24 cellular contexts compared by ENCODE assay signal in the genomic region with DNA sequence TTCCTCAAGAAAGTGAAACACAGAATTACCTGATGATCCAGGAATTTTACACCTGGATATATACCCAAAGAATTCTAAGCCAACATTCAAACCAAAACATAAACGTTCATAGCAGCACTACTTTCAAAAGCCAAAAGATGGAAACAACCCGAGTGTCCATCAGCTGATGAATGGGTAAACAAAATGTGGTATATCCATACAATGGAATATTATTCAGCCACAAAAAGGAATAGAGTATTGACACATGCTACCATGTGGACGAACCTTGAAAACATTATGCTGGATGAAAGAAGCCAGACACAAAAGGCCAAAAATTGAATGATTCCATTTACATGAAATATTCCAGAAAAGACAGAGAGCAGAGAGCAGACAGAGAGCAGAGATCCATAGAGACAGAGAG. TPM values are rescaled to one million over a fixed set of nuclear protein-coding genes. Genes with fewer than 3 reads are reported as not detected.
DNase-seq lines count a peak whose midpoint lies in the region; ATAC-seq and TF ChIP-seq lines count a peak whose summit lies in the region.
"Had no signal": no experiment of that assay in that cellular context is flagged by ENCODE, and none has a peak within 500 bp of the region (broad histone marks: within the 10 kb centered on the region; RNA-seq: fewer than 3 reads in every experiment).

No MANE protein-coding gene starts in this region.

- H3K4me3 Mint-ChIP-seq in activated naive CD8-positive, alpha-beta T cell = no peak overlapping the region
- H3K4me3 Mint-ChIP-seq in activated naive CD8-positive, alpha-beta T cell treated with anti-CD3 and anti-CD28 coated beads for 36 hours = no peak overlapping the region
- H3K4me3 Mint-ChIP-seq in activated B cell treated with CpG ODN at 0.5 μM for 24 hours (no peak overlapping the region), endodermal cell (no peak overlapping the region)
- H3K4me3 Mint-ChIP-seq in activated naive CD4-positive, alpha-beta T cell treated with anti-CD3 and anti-CD28 coated beads, Interleukin-2, amount 10 ng/mL, durations not matched to agents 7 days and 5 days = no peak overlapping the region
- H3K4me3 Mint-ChIP-seq: HFFc6, neural crest cell had no signal

- H3K4me1 ChIP-seq in endodermal cell (ENCODE audit: control insufficient read depth, insufficient read depth, low read length) (no peaks in the 10 kb centered on the region), PC-3 (ENCODE audit: insufficient read depth, low read length) (peaks cover 21% of the 10 kb centered on the region)

- H3K27me3 Mint-ChIP-seq in activated naive CD8-positive, alpha-beta T cell = no peaks in the 10 kb centered on the region
- no peaks in the 10 kb centered on the region for H3K27me3 Mint-ChIP-seq in activated naive CD8-positive, alpha-beta T cell treated with anti-CD3 and anti-CD28 coated beads for 36 hours
- H3K27me3 Mint-ChIP-seq in activated B cell treated with CpG ODN at 0.5 μM for 24 hours (no peaks in the 10 kb centered on the region), endodermal cell (ENCODE audit: insufficient read depth) (no peaks in the 10 kb centered on the region)
- H3K27me3 Mint-ChIP-seq in activated naive CD4-positive, alpha-beta T cell treated with anti-CD3 and anti-CD28 coated beads, Interleukin-2, amount 10 ng/mL, durations not matched to agents 7 days and 5 days = no peaks in the 10 kb centered on the region
- H3K27me3 Mint-ChIP-seq: progenitor cell of endocrine pancreas had no signal

- H3K27ac Mint-ChIP-seq in activated naive CD8-positive, alpha-beta T cell = peak overlapping the region; percentile 87
- H3K27ac Mint-ChIP-seq in activated naive CD8-positive, alpha-beta T cell treated with anti-CD3 and anti-CD28 coated beads for 36 hours = no peak overlapping the region
- H3K27ac Mint-ChIP-seq in activated B cell treated with CpG ODN at 0.5 μM for 24 hours (peak overlapping the region; percentile 81), endodermal cell (no peak overlapping the region)
- H3K27ac Mint-ChIP-seq in activated naive CD4-positive, alpha-beta T cell treated with anti-CD3 and anti-CD28 coated beads, Interleukin-2, amount 10 ng/mL, durations not matched to agents 7 days and 5 days = no peak overlapping the region
- H3K27ac Mint-ChIP-seq: HFFc6, progenitor cell of endocrine pancreas had no signal

- H3K79me2 ChIP-seq in PC-3 (ENCODE audit: low read length) = no peaks in the 10 kb centered on the region; the same call in 1 of the 2 replicates

- no peak overlapping the region for H2AFZ ChIP-seq in PC-3 (ENCODE audit: low read length)

- 66% methylated on average over 2 of the region's 3 CpGs; no CpG with 5 or more reads in 1 of the 2 experiments for WGBS in endodermal cell (ENCODE audit: insufficient coverage in 1 of 2, insufficient read length in 1 of 2), 2 experiments

- CTCF ChIA-PET in activated B cell treated with CpG ODN at 0.5 μM for 24 hours (lab: Charles Lee) (interaction anchor here (1.5 to 2.4 kb wide), 2 partner anchors 27 to 158 kb away, joined by 3 to 11 read pairs; no protein-coding TSS in a partner anchor), PC-3 (lab: Charles Lee) (no interaction called here)
- CTCF ChIA-PET in activated naive CD4-positive, alpha-beta T cell treated with anti-CD3 and anti-CD28 coated beads, Interleukin-2, amount 10 ng/mL, durations not matched to agents 7 days and 5 days (lab: Charles Lee) = no interaction called here

- no peak for ATAC-seq in activated B cell treated with CpG ODN at 0.5 μM for 24 hours (ENCODE audit: low read depth)
- ATAC-seq in GM19467 (IDR thresholded peaks at IDR 0.05; ENCODE audit: unreplicated experiment) = no peak
- no peak for ATAC-seq in PC-3
- ATAC-seq: left ventricle myocardium superior had no signal

- peaks cover 4% of the 10 kb centered on the region for H3F3A ChIP-seq in PC-3 (ENCODE audit: low read length, unreplicated experiment)

- intact Hi-C loops in activated B cell treated with CpG ODN at 0.5 μM for 24 hours (cut with micrococcal nuclease) = loop anchor here (5.0 kb wide), 1 partner anchor 35 kb away; no protein-coding TSS in a partner anchor
- intact Hi-C loops in PC-3 (cut with micrococcal nuclease) = no loop called here

- H3K9ac ChIP-seq in endodermal cell (ENCODE audit: extremely low read depth, low read length, poor library complexity, severe bottlenecking) = no peak overlapping the region
- no peak overlapping the region for H3K9ac ChIP-seq in PC-3 (ENCODE audit: low read length)

- H3K27me3 ChIP-seq in endodermal cell (ENCODE audit: control insufficient read depth, insufficient read depth, low read length, poor library complexity, severe bottlenecking) (no peaks in the 10 kb centered on the region), PC-3 (ENCODE audit: low read length) (no peaks in the 10 kb centered on the region)
- H3K27me3 ChIP-seq: esophagus muscularis mucosa, testis had no signal

- no peak for TF ChIP-seq CTCF in activated B cell treated with CpG ODN at 0.5 μM for 24 hours (IDR thresholded peaks at IDR 0.05)
- no peak for TF ChIP-seq CTCF in endodermal cell (conservative IDR thresholded peaks at IDR 0.05)
- no peak for TF ChIP-seq CTCF in PC-3 (conservative IDR thresholded peaks at IDR 0.05; ENCODE audit: low read depth, low read length)

- peaks cover 71% of the 10 kb centered on the region for H3K4me1 Mint-ChIP-seq in activated naive CD8-positive, alpha-beta T cell (ENCODE audit: low read depth)
- peaks cover 74% of the 10 kb centered on the region for H3K4me1 Mint-ChIP-seq in activated naive CD8-positive, alpha-beta T cell treated with anti-CD3 and anti-CD28 coated beads for 36 hours
- H3K4me1 Mint-ChIP-seq in activated B cell treated with CpG ODN at 0.5 μM for 24 hours (peaks cover 75% of the 10 kb centered on the region), endodermal cell (peaks cover 12% of the 10 kb centered on the region)
- H3K4me1 Mint-ChIP-seq in activated naive CD4-positive, alpha-beta T cell treated with anti-CD3 and anti-CD28 coated beads, Interleukin-2, amount 10 ng/mL, durations not matched to agents 7 days and 5 days = peaks cover 70% of the 10 kb centered on the region

- H3K9me3 ChIP-seq in endodermal cell (ENCODE audit: control insufficient read depth, low read length) (peaks cover 14% of the 10 kb centered on the region), PC-3 (ENCODE audit: low read length) (no peaks in the 10 kb centered on the region)
- H3K9me3 ChIP-seq: testis had no signal

- DNase-seq in activated naive CD8-positive, alpha-beta T cell treated with anti-CD3 and anti-CD28 coated beads for 36 hours = no peak
- DNase-seq in activated B cell treated with CpG ODN at 0.5 μM for 24 hours = no peak
- no peak for DNase-seq in endodermal cell
- no peak for DNase-seq in GM19238 (ENCODE audit: insufficient read length, low spot score)
- no peak for DNase-seq in PC-3
- no peak for DNase-seq in activated naive CD4-positive, alpha-beta T cell treated with anti-CD3 and anti-CD28 coated beads, Interleukin-2, amount 10 ng/mL, durations not matched to agents 7 days and 5 days
- DNase-seq: activated CD4-positive, alpha-beta T cell treated with anti-CD3 and anti-CD28 coated beads, Interleukin-2, amount 50 U/mL, for 1 hour; DMS79; effector CD4-positive, alpha-beta T cell; HFFc6; hippocampal formation; KG1; left ventricle myocardium superior; MV-4-11; NCI-H1694 treated with DMSO at 0.1 percent for 48 hours; NCI-H2171 treated with DMSO at 0.1 percent for 48 hours; NCI-H774; SIG-M5; testis had no signal

- H3K27ac ChIP-seq in endodermal cell (ENCODE audit: low read depth, low read length) (no peak overlapping the region), PC-3 (ENCODE audit: low read length) (no peak overlapping the region)
- H3K27ac ChIP-seq: esophagus muscularis mucosa, testis had no signal

- H3K4me2 ChIP-seq in PC-3 (ENCODE audit: low read length) = no peak overlapping the region

- H3K36me3 ChIP-seq in endodermal cell (ENCODE audit: control insufficient read depth, insufficient read depth, low read length) = peaks cover 45% of the 10 kb centered on the region
- H3K36me3 ChIP-seq in PC-3 (ENCODE audit: low read depth, low read length) = no peaks in the 10 kb centered on the region

- H4K20me1 ChIP-seq in PC-3 (ENCODE audit: low read length) = no peaks in the 10 kb centered on the region

- H3K4me3 ChIP-seq in endodermal cell (ENCODE audit: low read length) (peak overlapping the region; percentile 54), PC-3 (ENCODE audit: low read length) (no peak overlapping the region)
- H3K4me3 ChIP-seq: esophagus muscularis mucosa, testis had no signal

- POLR2A ChIA-PET in activated B cell treated with CpG ODN at 0.5 μM for 24 hours (lab: Charles Lee) (interaction anchor here (1.1 to 2.5 kb wide), 5 partner anchors 26 to 93 kb away, joined by 3 to 9 read pairs (median 5); no protein-coding TSS in a partner anchor), PC-3 (lab: Charles Lee; ENCODE audit: unreplicated experiment) (no interaction called here)

- no peaks in the 10 kb centered on the region for H3K9me2 ChIP-seq in PC-3 (replicated peaks; ENCODE audit: low read length)

- peaks cover 4% of the 10 kb centered on the region for H3K9me3 Mint-ChIP-seq in activated naive CD8-positive, alpha-beta T cell (ENCODE audit: low read depth)
- peaks cover 10% of the 10 kb centered on the region for H3K9me3 Mint-ChIP-seq in activated naive CD8-positive, alpha-beta T cell treated with anti-CD3 and anti-CD28 coated beads for 36 hours
- H3K9me3 Mint-ChIP-seq in activated B cell treated with CpG ODN at 0.5 μM for 24 hours (no peaks in the 10 kb centered on the region), endodermal cell (peaks cover 17% of the 10 kb centered on the region)
- H3K9me3 Mint-ChIP-seq in activated naive CD4-positive, alpha-beta T cell treated with anti-CD3 and anti-CD28 coated beads, Interleukin-2, amount 10 ng/mL, durations not matched to agents 7 days and 5 days = peaks cover 6% of the 10 kb centered on the region

- BruUV-seq in PC-3 (replicated peaks; lab: Mats Ljungman, UMichigan) = no TSS peak

- peaks cover 25% of the 10 kb centered on the region for H3K36me3 Mint-ChIP-seq in activated naive CD8-positive, alpha-beta T cell
- H3K36me3 Mint-ChIP-seq in activated naive CD8-positive, alpha-beta T cell treated with anti-CD3 and anti-CD28 coated beads for 36 hours = peaks cover 82% of the 10 kb centered on the region
- peaks cover 91% of the 10 kb centered on the region for H3K36me3 Mint-ChIP-seq in activated B cell treated with CpG ODN at 0.5 μM for 24 hours (ENCODE audit: low read depth)
- peaks cover 73% of the 10 kb centered on the region for H3K36me3 Mint-ChIP-seq in endodermal cell (ENCODE audit: low read depth)
- peaks cover 92% of the 10 kb centered on the region for H3K36me3 Mint-ChIP-seq in activated naive CD4-positive, alpha-beta T cell treated with anti-CD3 and anti-CD28 coated beads, Interleukin-2, amount 10 ng/mL, durations not matched to agents 7 days and 5 days

RNA-seq across cellular contexts. Expression of gene IRF2, which starts 52.0 kb away (rescaled TPM):
- 10 to 100 TPM; 49.1 to 61.4 TPM for total RNA-seq in activated naive CD8-positive, alpha-beta T cell treated with anti-CD3 and anti-CD28 coated beads for 36 hours
- 65.5 and 66.2 TPM in 2 replicates for total RNA-seq in activated B cell treated with CpG ODN at 0.5 μM for 24 hours
- total RNA-seq in endodermal cell = 10 to 100 TPM; 17.3 to 24.6 TPM
- polyA plus RNA-seq in endodermal cell (2013, experiment 1 of 2) = 9.1 TPM
- polyA plus RNA-seq in endodermal cell (2013, experiment 2 of 2) = 9.0 TPM
- 7.7 TPM in 2 replicates for total RNA-seq in PC-3 (2014; rRNA removed)

Comparison
In these comparisons a context has a peak if more than half of its experiments do, and no peak if none do; other contexts are left out.
1. H3K27ac Mint-ChIP-seq: peak in activated naive CD8-positive, alpha-beta T cell (single experiment) and activated B cell treated with CpG ODN at 0.5 μM for 24 hours (single experiment); none in activated naive CD8-positive, alpha-beta T cell treated with anti-CD3 and anti-CD28 coated beads for 36 hours (single experiment), endodermal cell (single experiment) and activated naive CD4-positive, alpha-beta T cell treated with anti-CD3 and anti-CD28 coated beads, Interleukin-2, amount 10 ng/mL, durations not matched to agents 7 days and 5 days (single experiment).